ENCODE assay signal across 31 cellular contexts in genomic region chr10:14116021-14116420, GRCh38.
"Had no signal": no experiment of that assay in that cellular context is flagged by ENCODE, and none has a peak within 500 bp of the region (broad histone marks: within the 10 kb centered on the region; RNA-seq: fewer than 3 reads in every experiment).

No MANE protein-coding gene starts in this region.

- H3K27me3 ChIP-seq: adrenal gland, body of pancreas, esophagus muscularis mucosa, gastroesophageal sphincter had no signal

- FAIRE-seq: colon had no signal

- H3K4me1 ChIP-seq: adrenal gland, body of pancreas, esophagus muscularis mucosa, gastroesophageal sphincter had no signal

- H3K4me3 ChIP-seq: adrenal gland, body of pancreas, esophagus muscularis mucosa, gastroesophageal sphincter had no signal

- ATAC-seq: activated CD4-positive, alpha-beta T cell treated with anti-CD3 and anti-CD28 coated beads for 36 hours; activated CD8-positive, alpha-beta memory T cell treated with anti-CD3 and anti-CD28 coated beads, Interleukin-2, amount 10 ng/mL, durations not matched to agents 7 days and 5 days; activated CD8-positive, alpha-beta T cell treated with anti-CD3 and anti-CD28 coated beads, Interleukin-2, amount 10 ng/mL, durations not matched to agents 7 days and 5 days; activated naive CD8-positive, alpha-beta T cell treated with anti-CD3 and anti-CD28 coated beads, Interleukin-2, amount 50 U/mL, for 24 hours; body of pancreas; effector memory CD8-positive, alpha-beta T cell; gastroesophageal sphincter; T-helper 17 cell had no signal

- DNase-seq: activated CD4-positive, alpha-beta memory T cell treated with anti-CD3 and anti-CD28 coated beads for 36 hours; activated CD4-positive, alpha-beta T cell treated with anti-CD3 and anti-CD28 coated beads for 36 hours; activated CD4-positive, alpha-beta T cell treated with anti-CD3 and anti-CD28 coated beads, Interleukin-2, amount 10 ng/mL, durations not matched to agents 24 days and 14 days; activated CD4-positive, CD25-positive, alpha-beta regulatory T cell; activated CD4-positive, CD25-positive, alpha-beta regulatory T cell treated with anti-CD3 and anti-CD28 coated beads, Interleukin-2, amount 50 U/mL, for 72 hours; activated CD8-positive, alpha-beta memory T cell treated with anti-CD3 and anti-CD28 coated beads, Interleukin-2, amount 10 ng/mL, durations not matched to agents 7 days and 5 days; activated CD8-positive, alpha-beta memory T cell treated with anti-CD3 and anti-CD28 coated beads, Interleukin-2, amount 50 U/mL, for 4 hours; activated CD8-positive, alpha-beta T cell treated with anti-CD3 and anti-CD28 coated beads, Interleukin-2, amount 10 ng/mL, durations not matched to agents 7 days and 5 days; activated effector memory CD4-positive, alpha-beta T cell treated with anti-CD3 and anti-CD28 coated beads, Interleukin-2, amount 50 U/mL, for 16 hours; activated naive CD4-positive, alpha-beta T cell treated with anti-CD3 and anti-CD28 coated beads for 36 hours; activated naive CD8-positive, alpha-beta T cell treated with anti-CD3 and anti-CD28 coated beads for 36 hours; activated naive CD8-positive, alpha-beta T cell treated with anti-CD3 and anti-CD28 coated beads, Interleukin-2, amount 50 U/mL, for 24 hours; activated T-cell treated with anti-CD3 and anti-CD28 coated beads, Interleukin-2, amount 50 U/mL, for 1 hour; activated T-cell treated with anti-CD3 and anti-CD28 coated beads, Interleukin-2, amount 50 U/mL, for 48 hours; adrenal gland; amygdala; aorta; body of pancreas; caudate nucleus; cortex of kidney; dermis blood vessel endothelial cell; effector CD4-positive, alpha-beta T cell; effector memory CD8-positive, alpha-beta T cell; erythroblast; foreskin melanocyte; head of caudate nucleus; T-helper 17 cell; T1000 had no signal

- H3K27ac ChIP-seq: adrenal gland, body of pancreas, esophagus muscularis mucosa, gastroesophageal sphincter had no signal
